Comparison of ENCODE assay signal across 28 cellular contexts in the genomic region with DNA sequence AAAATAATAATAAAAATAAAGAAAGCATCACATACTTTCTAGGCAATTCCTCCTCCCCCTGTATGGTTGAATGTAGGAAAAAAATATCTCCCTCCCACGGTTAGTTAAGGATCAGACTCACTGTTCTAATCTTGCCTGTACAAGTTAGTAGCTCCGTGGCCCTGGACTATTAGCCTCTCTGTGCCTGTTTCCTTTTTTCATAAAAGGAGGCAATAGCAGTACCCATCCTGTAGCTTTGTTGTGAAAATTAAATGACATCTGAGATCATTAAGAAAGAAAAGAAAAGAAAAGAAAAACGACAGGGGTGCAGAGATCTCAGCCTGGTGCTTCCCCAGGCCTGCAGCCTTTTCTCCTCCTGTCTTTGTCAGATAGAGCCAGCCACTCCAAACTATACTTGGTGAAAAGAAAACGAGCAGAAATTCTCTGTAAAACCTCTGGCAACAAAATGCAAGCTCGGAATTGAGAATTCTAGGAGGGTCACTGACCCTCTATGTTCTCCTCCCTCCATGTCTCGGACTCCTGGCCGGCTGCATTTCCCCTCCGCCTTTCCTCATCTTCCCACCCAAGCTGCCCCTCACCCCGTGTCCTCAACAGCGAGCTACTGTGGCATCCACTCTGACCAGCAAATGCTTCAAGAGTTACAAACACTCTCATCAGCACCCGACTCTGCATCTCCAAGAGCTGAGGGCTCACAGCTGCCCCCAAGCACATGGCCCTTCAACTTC. TPM values are rescaled to one million over a fixed set of nuclear protein-coding genes. Genes with fewer than 3 reads are reported as not detected.
DNase-seq lines count a peak whose midpoint lies in the region; ATAC-seq and TF ChIP-seq lines count a peak whose summit lies in the region.
"Had no signal": no experiment of that assay in that cellular context is flagged by ENCODE, and none has a peak within 500 bp of the region (broad histone marks: within the 10 kb centered on the region; RNA-seq: fewer than 3 reads in every experiment).

No MANE protein-coding gene starts in this region.

- peak overlapping the region; percentile 75 for H3K4me3 Mint-ChIP-seq in type B pancreatic cell
- H3K4me3 Mint-ChIP-seq: activated CD4-positive, alpha-beta T cell treated with anti-CD3 and anti-CD28 coated beads for 36 hours; activated CD8-positive, alpha-beta T cell treated with anti-CD3 and anti-CD28 coated beads, Interleukin-2, amount 10 ng/mL, durations not matched to agents 7 days and 5 days; activated naive CD8-positive, alpha-beta T cell treated with anti-CD3 and anti-CD28 coated beads, Interleukin-2, amount 10 ng/mL, durations not matched to agents 7 days and 5 days; naive thymus-derived CD4-positive, alpha-beta T cell had no signal

- peak overlapping the region; percentile 90 for H3K27ac Mint-ChIP-seq in type B pancreatic cell
- H3K27ac Mint-ChIP-seq: activated CD4-positive, alpha-beta T cell treated with anti-CD3 and anti-CD28 coated beads for 36 hours; activated CD8-positive, alpha-beta T cell treated with anti-CD3 and anti-CD28 coated beads, Interleukin-2, amount 10 ng/mL, durations not matched to agents 7 days and 5 days; activated naive CD8-positive, alpha-beta T cell treated with anti-CD3 and anti-CD28 coated beads, Interleukin-2, amount 10 ng/mL, durations not matched to agents 7 days and 5 days; naive thymus-derived CD4-positive, alpha-beta T cell had no signal

- ATAC-seq in Right ventricle myocardium superior (ENCODE audit: poor library complexity): no peak
- no peak for ATAC-seq in left cardiac atrium
- no peak for ATAC-seq in HG03565 (IDR thresholded peaks at IDR 0.05; ENCODE audit: unreplicated experiment)
- ATAC-seq: activated CD4-positive, alpha-beta T cell treated with anti-CD3 and anti-CD28 coated beads for 36 hours; activated CD8-positive, alpha-beta T cell treated with anti-CD3 and anti-CD28 coated beads, Interleukin-2, amount 10 ng/mL, durations not matched to agents 7 days and 5 days; gastroesophageal sphincter; left ventricle myocardium superior; naive thymus-derived CD4-positive, alpha-beta T cell; Right ventricle myocardium inferior had no signal

- no peaks in the 10 kb centered on the region for H3K9me3 Mint-ChIP-seq in type B pancreatic cell
- H3K9me3 Mint-ChIP-seq: activated naive CD8-positive, alpha-beta T cell treated with anti-CD3 and anti-CD28 coated beads, Interleukin-2, amount 10 ng/mL, durations not matched to agents 7 days and 5 days; naive thymus-derived CD4-positive, alpha-beta T cell had no signal

- intact Hi-C loops in Right ventricle myocardium superior (cut with DNase I): no loop called here
- intact Hi-C loops in left cardiac atrium (cut with DNase I): no loop called here

- peak overlapping the region; percentile 73 for H3K27ac ChIP-seq in VCaP
- H3K27ac ChIP-seq: ascending aorta, gastroesophageal sphincter, transverse colon had no signal

- TF ChIP-seq CTCF in VCaP (conservative IDR thresholded peaks at IDR 0.05) (no peak), type B pancreatic cell (conservative IDR thresholded peaks at IDR 0.05) (no peak)

- peaks cover 46% of the 10 kb centered on the region for H3K4me1 Mint-ChIP-seq in type B pancreatic cell (ENCODE audit: unreplicated experiment)
- H3K4me1 Mint-ChIP-seq: activated CD4-positive, alpha-beta T cell treated with anti-CD3 and anti-CD28 coated beads for 36 hours; activated naive CD8-positive, alpha-beta T cell treated with anti-CD3 and anti-CD28 coated beads, Interleukin-2, amount 10 ng/mL, durations not matched to agents 7 days and 5 days; naive thymus-derived CD4-positive, alpha-beta T cell had no signal

- H3K36me3 Mint-ChIP-seq in type B pancreatic cell: peaks cover 6% of the 10 kb centered on the region
- H3K36me3 Mint-ChIP-seq: activated naive CD8-positive, alpha-beta T cell treated with anti-CD3 and anti-CD28 coated beads, Interleukin-2, amount 10 ng/mL, durations not matched to agents 7 days and 5 days; naive thymus-derived CD4-positive, alpha-beta T cell had no signal

- DNase-seq in Right ventricle myocardium superior (peak; percentile 30), left cardiac atrium (no peak), left kidney (ENCODE audit: low read depth, low spot score) (peak; percentile 39), type B pancreatic cell (ENCODE audit: extremely low spot score, unreplicated experiment) (no peak), hippocampal formation (lab: John Stamatoyannopoulos, UW) (no peak)
- DNase-seq in activated naive CD4-positive, alpha-beta T cell treated with Interleukin-2 at 50 U/mL for 16 hours: no peak
- DNase-seq: activated CD4-positive, alpha-beta T cell treated with anti-CD3 and anti-CD28 coated beads for 36 hours; activated CD8-positive, alpha-beta T cell treated with anti-CD3 and anti-CD28 coated beads, Interleukin-2, amount 10 ng/mL, durations not matched to agents 7 days and 5 days; activated effector memory CD4-positive, alpha-beta T cell treated with Interleukin-2 at 50 U/mL for 16 hours; activated naive CD8-positive, alpha-beta T cell treated with anti-CD3 and anti-CD28 coated beads, Interleukin-2, amount 10 ng/mL, durations not matched to agents 7 days and 5 days; activated T-cell treated with anti-CD3 and anti-CD28 coated beads for 4 hours; AML-193; central memory CD4-positive, alpha-beta T cell; left ventricle myocardium superior; MM.1S; naive thymus-derived CD4-positive, alpha-beta T cell; NCI-H2029 treated with DMSO at 0.1 percent for 48 hours; NCI-H345; stimulated activated CD4-positive, alpha-beta T cell treated with anti-CD3 and anti-CD28 coated beads, Interleukin-1b, Interleukin-23, amount 100 ng/mL, for 48 hours; stimulated activated CD8-positive, alpha-beta memory T cell treated with anti-CD3 and anti-CD28 coated beads, Interleukin-4, amount 100 ng/mL, for 48 hours; T-helper 2 cell; transverse colon had no signal

- H3K27me3 Mint-ChIP-seq in type B pancreatic cell: no peaks in the 10 kb centered on the region
- H3K27me3 Mint-ChIP-seq: activated CD4-positive, alpha-beta T cell treated with anti-CD3 and anti-CD28 coated beads for 36 hours; activated naive CD8-positive, alpha-beta T cell treated with anti-CD3 and anti-CD28 coated beads, Interleukin-2, amount 10 ng/mL, durations not matched to agents 7 days and 5 days; naive thymus-derived CD4-positive, alpha-beta T cell had no signal

RNA-seq across cellular contexts. Expression of a gene that starts 13.7 kb away (rescaled TPM):
- total RNA-seq in Right ventricle myocardium superior (0.08 TPM), left cardiac atrium (1 to 10 TPM; 2.7 to 3.0 TPM), type B pancreatic cell (ENCODE audit: low replicate concordance) (13.7 and 30.3 TPM in 2 replicates)
- total RNA-seq: activated CD8-positive, alpha-beta T cell treated with anti-CD3 and anti-CD28 coated beads, Interleukin-2, amount 10 ng/mL, durations not matched to agents 7 days and 5 days; K562 had no signal

Comparison
In these comparisons a context has a peak if more than half of its experiments do, and no peak if none do; other contexts are left out.
1. DNase-seq: peak in Right ventricle myocardium superior (single experiment) and left kidney (single experiment); none in left cardiac atrium (single experiment), type B pancreatic cell (single experiment), hippocampal formation (0 of 2) and activated naive CD4-positive, alpha-beta T cell treated with Interleukin-2 at 50 U/mL for 16 hours (single experiment).